Comparison of ENCODE assay signal across 2 cellular contexts in the genomic region with DNA sequence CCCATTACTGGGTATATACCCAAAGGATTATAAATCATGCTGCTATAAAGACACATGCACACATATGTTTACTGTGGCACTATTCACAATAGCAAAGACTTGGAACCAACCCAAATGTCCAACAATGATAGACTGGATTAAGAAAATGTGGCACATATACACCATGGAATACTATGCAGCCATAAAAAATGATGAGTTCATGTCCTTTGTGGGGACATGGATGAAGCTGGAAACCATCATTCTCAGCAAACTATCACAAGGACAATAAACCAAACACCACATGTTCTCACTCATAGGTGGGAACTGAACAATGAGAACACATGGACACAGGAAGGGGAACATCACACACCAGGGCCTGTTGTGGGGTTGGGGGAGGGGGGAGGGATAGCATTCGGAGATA. TPM values are rescaled to one million over a fixed set of nuclear protein-coding genes. Genes with fewer than 3 reads are reported as not detected.
"Had no signal": no experiment of that assay in that cellular context is flagged by ENCODE, and none has a peak within 500 bp of the region (broad histone marks: within the 10 kb centered on the region; RNA-seq: fewer than 3 reads in every experiment).

No MANE protein-coding gene starts in this region.

RNA-seq across cellular contexts. Expression of a gene that starts 57.7 kb away (rescaled TPM):
- polyA plus RNA-seq: immature natural killer cell; naive thymus-derived CD4-positive, alpha-beta T cell had no signal
